In the genomic region with DNA sequence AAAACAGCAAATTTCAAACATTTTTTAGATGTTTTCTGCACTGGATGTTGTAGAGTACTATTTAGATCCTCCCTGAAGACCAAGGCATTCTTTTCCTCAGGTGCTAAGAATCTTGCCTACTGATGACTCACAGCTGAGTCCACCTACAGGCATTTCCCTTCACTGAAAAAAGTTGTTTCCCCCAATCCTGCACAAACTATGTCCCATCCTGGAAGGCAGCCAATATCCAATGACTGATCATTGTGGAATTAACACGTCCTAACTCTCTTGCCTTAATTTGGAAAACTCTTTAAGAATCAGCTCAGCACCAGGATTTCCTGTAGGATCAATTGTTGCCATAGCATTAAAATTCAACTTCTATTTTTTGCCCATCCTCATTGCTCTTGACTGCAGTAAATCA, we compare ENCODE assay signal across 14 cellular contexts.
A peak's percentile ranks its signal among the peaks of the same experiment; 100 is the strongest.
DNase-seq lines count a peak whose midpoint lies in the region; ATAC-seq and TF ChIP-seq lines count a peak whose summit lies in the region.
"Had no signal": no experiment of that assay in that cellular context is flagged by ENCODE, and none has a peak within 500 bp of the region (broad histone marks: within the 10 kb centered on the region; RNA-seq: fewer than 3 reads in every experiment).

No MANE protein-coding gene starts in this region.

- CTCF ChIA-PET in AG04450 (lab: Charles Lee), result interaction anchor here (1.4 kb wide), 1 partner anchor 11 kb away, joined by 5 read pairs; no protein-coding TSS in a partner anchor

- DNase-seq in AG04450 (ENCODE audit: low read depth, low spot score), result peak; percentile 81
- DNase-seq in HT-29 (ENCODE audit: low spot score), result peak; percentile 51
- peak; percentile 91 for DNase-seq in brain microvascular endothelial cell
- peak; percentile 54 for DNase-seq in islet precursor cell
- no peak for DNase-seq in C1 segment of cervical spinal cord (lab: John Stamatoyannopoulos, UW)
- no peak for DNase-seq in progenitor cell of endocrine pancreas (ENCODE audit: low spot score, unreplicated experiment)
- DNase-seq in stimulated activated CD4-positive, alpha-beta T cell treated with anti-CD3 and anti-CD28 coated beads, Interleukin-4, amount 100 ng/mL, for 4 hours, result no peak
- no peak for DNase-seq in aorta
- DNase-seq: activated T-cell treated with anti-CD3 and anti-CD28 coated beads, Interleukin-2, amount 50 U/mL, for 1 hour; CD4-positive, CD25-positive, alpha-beta regulatory T cell; colonic mucosa; kidney; NCI-H748 treated with DMSO at 0.1 percent for 48 hours; T-helper 17 cell had no signal

- 4 to 7% methylated on average over 1 of the region's 1 CpG for WGBS in aorta, 2 donors

- H3K27ac Mint-ChIP-seq in progenitor cell of endocrine pancreas, result no peak overlapping the region
- H3K27ac Mint-ChIP-seq: CD4-positive, CD25-positive, alpha-beta regulatory T cell; T-helper 17 cell had no signal

- H3K9me3 Mint-ChIP-seq in progenitor cell of endocrine pancreas (ENCODE audit: low read depth), result no peaks in the 10 kb centered on the region

- no peaks in the 10 kb centered on the region for H3K36me3 ChIP-seq in brain microvascular endothelial cell (replicated peaks)
- no peaks in the 10 kb centered on the region for H3K36me3 ChIP-seq in aorta (ENCODE audit: control insufficient read depth in 1 of 2, insufficient read depth in 2 of 2, low read length in 1 of 2)
- H3K36me3 ChIP-seq: colonic mucosa had no signal

- peaks cover 17% of the 10 kb centered on the region for H3K4me1 Mint-ChIP-seq in progenitor cell of endocrine pancreas (ENCODE audit: low read depth)
- H3K4me1 Mint-ChIP-seq: CD4-positive, CD25-positive, alpha-beta regulatory T cell; T-helper 17 cell had no signal

- no peak for ATAC-seq in aorta (ENCODE audit: low FRiP score)
- ATAC-seq: T-helper 17 cell had no signal

- H3K4me1 ChIP-seq in aorta (ENCODE audit: control insufficient read depth in 1 of 2, insufficient read depth in 2 of 2, low read length in 2 of 2), result peaks cover 3 to 8% of the 10 kb centered on the region in 2 donors
- H3K4me1 ChIP-seq: colonic mucosa had no signal

- POLR2A ChIA-PET in AG04450 (lab: Yijun Ruan, JAX), result interaction anchor here (1.1 kb wide), 1 partner anchor 30 kb away, joined by 3 read pairs; no protein-coding TSS in a partner anchor

- H3K9me3 ChIP-seq in AG04450 (ENCODE audit: control insufficient read depth, insufficient read depth, low read length), result no peaks in the 10 kb centered on the region
- no peaks in the 10 kb centered on the region for H3K9me3 ChIP-seq in aorta (ENCODE audit: control insufficient read depth, low read length)
- H3K9me3 ChIP-seq: colonic mucosa had no signal

- TF ChIP-seq CTCF in AG04450 (IDR thresholded peaks at IDR 0.05; ENCODE audit: low read depth, low read length) (no peak), brain microvascular endothelial cell (IDR thresholded peaks at IDR 0.05; ENCODE audit: low read depth, low read length, missing control alignments) (no peak), progenitor cell of endocrine pancreas (IDR thresholded peaks at IDR 0.05; ENCODE audit: unreplicated experiment) (no peak)

- intact Hi-C loops in aorta (cut with DNase I), result no loop called here

- no peak overlapping the region for H3K4me3 Mint-ChIP-seq in progenitor cell of endocrine pancreas (ENCODE audit: low read depth)
- H3K4me3 Mint-ChIP-seq: CD4-positive, CD25-positive, alpha-beta regulatory T cell; T-helper 17 cell had no signal

- in situ Hi-C loops in brain microvascular endothelial cell (cut with HindIII; ENCODE audit: low pct_ligation_motif_present, low sequenced_read_pairs), result no loop called here

- H3K27me3 Mint-ChIP-seq in progenitor cell of endocrine pancreas, result no peaks in the 10 kb centered on the region
- H3K27me3 Mint-ChIP-seq: CD4-positive, CD25-positive, alpha-beta regulatory T cell; T-helper 17 cell had no signal

- H3K27ac ChIP-seq in AG04450 (ENCODE audit: low read depth, low read length), result no peak overlapping the region
- no peak overlapping the region for H3K27ac ChIP-seq in brain microvascular endothelial cell
- no peak overlapping the region for H3K27ac ChIP-seq in aorta (ENCODE audit: low read depth in 1 of 2, low read length in 2 of 2)
- H3K27ac ChIP-seq: colonic mucosa had no signal

- H3K27me3 ChIP-seq in AG04450 (ENCODE audit: control insufficient read depth, insufficient read depth, low read length), result no peaks in the 10 kb centered on the region
- no peaks in the 10 kb centered on the region for H3K27me3 ChIP-seq in brain microvascular endothelial cell (replicated peaks)
- H3K27me3 ChIP-seq in aorta (ENCODE audit: control insufficient read depth in 1 of 2, insufficient read depth in 2 of 2, low read length in 1 of 2), result no peaks in the 10 kb centered on the region
- H3K27me3 ChIP-seq: colonic mucosa had no signal

- H3K4me3 ChIP-seq in AG04450 (ENCODE audit: low read depth, low read length) (no peak overlapping the region), brain microvascular endothelial cell (ENCODE audit: low read depth, low read length) (no peak overlapping the region), aorta (ENCODE audit: low read length in 2 of 2) (no peak overlapping the region)
- H3K4me3 ChIP-seq: colonic mucosa had no signal

- H3K36me3 Mint-ChIP-seq in progenitor cell of endocrine pancreas (ENCODE audit: insufficient read depth), result no peaks in the 10 kb centered on the region
- H3K36me3 Mint-ChIP-seq: CD4-positive, CD25-positive, alpha-beta regulatory T cell had no signal

Comparison
In these comparisons a context has a peak if more than half of its experiments do, and no peak if none do; other contexts are left out.
1. DNase-seq: peak in AG04450 (single experiment), HT-29 (single experiment), brain microvascular endothelial cell (single experiment) and islet precursor cell (single experiment); none in C1 segment of cervical spinal cord (0 of 14), progenitor cell of endocrine pancreas (single experiment), stimulated activated CD4-positive, alpha-beta T cell treated with anti-CD3 and anti-CD28 coated beads, Interleukin-4, amount 100 ng/mL, for 4 hours (0 of 2) and aorta (0 of 2).